Comparison of ENCODE assay signal across 9 cellular contexts in the genomic region with DNA sequence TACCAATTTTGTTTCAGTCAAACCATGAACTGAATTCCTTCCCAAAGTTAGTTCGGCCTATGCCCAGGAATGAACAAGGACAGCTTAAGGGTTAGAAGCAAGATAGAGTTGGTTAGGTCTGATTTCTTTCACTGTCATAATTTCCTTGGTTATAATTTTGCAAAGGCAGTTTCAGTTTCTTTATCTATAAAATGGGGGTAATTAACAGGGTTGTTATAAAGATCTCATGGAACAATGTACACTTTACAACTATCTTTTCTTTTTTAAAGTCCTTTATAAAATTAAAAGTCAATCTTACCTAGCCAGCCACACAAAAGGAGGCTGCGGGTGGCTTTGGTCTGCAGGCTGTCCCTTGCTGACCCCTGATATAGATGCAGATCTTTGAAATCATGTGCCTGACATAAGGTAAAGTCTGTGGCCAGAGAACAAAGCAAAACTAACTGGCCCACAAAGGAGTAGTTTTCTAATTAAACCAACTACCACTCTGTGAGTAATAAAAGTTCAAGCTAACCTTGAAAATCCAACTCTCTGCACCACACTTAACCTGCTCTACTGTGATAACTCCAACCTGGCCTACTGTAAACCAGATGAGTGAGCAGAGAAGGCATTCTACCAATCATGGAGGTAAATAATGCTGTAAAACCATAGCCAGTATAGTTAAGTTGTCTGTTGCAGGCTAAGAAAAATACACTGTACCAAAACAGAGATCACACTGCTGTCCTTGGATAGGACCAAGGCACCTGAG. TPM values are rescaled to one million over a fixed set of nuclear protein-coding genes. Genes with fewer than 3 reads are reported as not detected.
DNase-seq lines count a peak whose midpoint lies in the region; ATAC-seq and TF ChIP-seq lines count a peak whose summit lies in the region.
"Had no signal": no experiment of that assay in that cellular context is flagged by ENCODE, and none has a peak within 500 bp of the region (broad histone marks: within the 10 kb centered on the region; RNA-seq: fewer than 3 reads in every experiment).

No MANE protein-coding gene starts in this region.

- H3K4me1 ChIP-seq in Karpas-422 (ENCODE audit: low read length), result peaks cover 57% of the 10 kb centered on the region

- H3K9me3 Mint-ChIP-seq in CD14-positive monocyte (peaks cover 0 to 4% (median 0%) of the 10 kb centered on the region in 7 donors), MCF 10A (ENCODE audit: unreplicated experiment) (no peaks in the 10 kb centered on the region)
- H3K9me3 Mint-ChIP-seq in naive thymus-derived CD8-positive, alpha-beta T cell, result no peaks in the 10 kb centered on the region

- H3K27ac Mint-ChIP-seq in CD14-positive monocyte (peak overlapping the region in 5 of 7 donors; percentile 30 to 60 (median 54)), MCF 10A (ENCODE audit: low read depth, unreplicated experiment) (peak overlapping the region; percentile 40)
- peak overlapping the region; percentile 96 to 100 (median 98) for H3K27ac Mint-ChIP-seq in naive thymus-derived CD8-positive, alpha-beta T cell

- POLR2A ChIA-PET in MCF 10A (lab: Yijun Ruan, JAX), result interaction anchor here (1.0 to 2.1 kb wide), 7 partner anchors 11 to 455 kb away, joined by 3 to 7 read pairs (median 4); a partner anchor contains a TSS
- POLR2A ChIA-PET in naive thymus-derived CD8-positive, alpha-beta T cell (lab: Charles Lee), result interaction anchor here (0.9 to 9.4 kb wide), 6 partner anchors 8 to 50 kb away, joined by 3 to 365 read pairs (median 5); a partner anchor contains a TSS

- CTCF ChIA-PET in MCF 10A (lab: Yijun Ruan, JAX), result interaction anchor here (1.0 to 1.5 kb wide), 2 partner anchors 94 to 457 kb away, joined by 3 to 4 read pairs; no protein-coding TSS in a partner anchor

- H2AFZ ChIP-seq in Karpas-422 (ENCODE audit: low read length), result no peak overlapping the region

- no peak for ATAC-seq in naive thymus-derived CD8-positive, alpha-beta T cell

- H3K27me3 ChIP-seq in Karpas-422 (ENCODE audit: low read length) (no peaks in the 10 kb centered on the region), dorsolateral prefrontal cortex (peaks cover 0 to 2% (median 0%) of the 10 kb centered on the region in 45 donors)

- H3K4me2 ChIP-seq in Karpas-422 (ENCODE audit: low read depth, low read length, poor library complexity, severe bottlenecking), result no peak overlapping the region

- BruUV-seq in MCF 10A (replicated peaks; lab: Mats Ljungman, UMichigan), result no TSS peak

- TF ChIP-seq CTCF in CD14-positive monocyte (IDR thresholded peaks at IDR 0.05) (no peak), MCF 10A (IDR thresholded peaks at IDR 0.05; ENCODE audit: unreplicated experiment) (no peak), dorsolateral prefrontal cortex (IDR thresholded peaks at IDR 0.05 in 54 of 56, conservative IDR thresholded peaks at IDR 0.05 in 2 of 56; ENCODE audit: low read depth in 1 of 56, partially characterized antibody in 56 of 56) (no peak)

- H3K36me3 Mint-ChIP-seq in CD14-positive monocyte (peaks cover 6 to 8% of the 10 kb centered on the region in 2 donors), MCF 10A (ENCODE audit: insufficient read depth, unreplicated experiment) (peaks cover 81% of the 10 kb centered on the region)
- H3K36me3 Mint-ChIP-seq in naive thymus-derived CD8-positive, alpha-beta T cell, result peaks cover 0 to 46% (median 41%) of the 10 kb centered on the region in 3 donors

- no peaks in the 10 kb centered on the region for H3K9me2 ChIP-seq in Karpas-422 (replicated peaks; ENCODE audit: insufficient read depth, low read length)

- intact Hi-C loops in CD14-positive monocyte (cut with micrococcal nuclease) (loop anchor here (5.0 to 10.0 kb wide), 3 partner anchors 48 to 565 kb away; a partner anchor contains a TSS), MCF 10A (cut with micrococcal nuclease) (no loop called here), dorsolateral prefrontal cortex (cut with DNase I) (no loop called here)

- no peak overlapping the region for H3K4me3 ChIP-seq in Karpas-422 (ENCODE audit: low read length)
- no peak overlapping the region for H3K4me3 ChIP-seq in dorsolateral prefrontal cortex

- H3K27me3 Mint-ChIP-seq in CD14-positive monocyte (ENCODE audit: low read depth in 3 of 3) (peaks cover 13 to 24% (median 15%) of the 10 kb centered on the region in 3 donors), MCF 10A (ENCODE audit: insufficient read depth, unreplicated experiment) (no peaks in the 10 kb centered on the region)
- H3K27me3 Mint-ChIP-seq in naive thymus-derived CD8-positive, alpha-beta T cell, result no peaks in the 10 kb centered on the region

- H3K36me3 ChIP-seq in Karpas-422 (ENCODE audit: insufficient read depth, low read length), result peaks cover 28% of the 10 kb centered on the region; the same call in 1 of the 2 replicates

- H3K79me2 ChIP-seq in Karpas-422 (ENCODE audit: low read length), result peaks cover 94% of the 10 kb centered on the region

- H3K4me3 Mint-ChIP-seq in CD14-positive monocyte (peak overlapping the region in 1 of 2 donors; percentile 78), MCF 10A (ENCODE audit: unreplicated experiment) (no peak overlapping the region)
- H3K4me3 Mint-ChIP-seq in naive thymus-derived CD8-positive, alpha-beta T cell, result peak overlapping the region; percentile 69 to 87 (median 82)

- no peak overlapping the region for H3K9ac ChIP-seq in Karpas-422 (ENCODE audit: low read length)

- DNase-seq in CD14-positive monocyte (ENCODE audit: low spot score) (no peak), Karpas-422 (no peak), MCF 10A (ENCODE audit: unreplicated experiment) (no peak), dermis blood vessel endothelial cell (no peak), dorsolateral prefrontal cortex (no peak), HCEC 1CT (no peak), globus pallidus (ENCODE audit: low spot score) (no peak)
- peak in 2 of 10 donors; percentile 22 to 32 for DNase-seq in naive thymus-derived CD8-positive, alpha-beta T cell
- DNase-seq: occipital lobe had no signal

- H3K27ac ChIP-seq in Karpas-422 (ENCODE audit: low read length) (peak overlapping the region; percentile 23), dorsolateral prefrontal cortex (peak overlapping the region in 9 of 59 donors; percentile 5 to 58 (median 22))

- H3K4me1 Mint-ChIP-seq in CD14-positive monocyte (peaks cover 89% of the 10 kb centered on the region), MCF 10A (ENCODE audit: insufficient read depth, unreplicated experiment) (peaks cover 44% of the 10 kb centered on the region)
- H3K4me1 Mint-ChIP-seq in naive thymus-derived CD8-positive, alpha-beta T cell, result peaks cover 48 to 99% (median 94%) of the 10 kb centered on the region in 4 donors

- H3K9me3 ChIP-seq in Karpas-422 (ENCODE audit: low read length), result no peaks in the 10 kb centered on the region

- H4K20me1 ChIP-seq in Karpas-422 (ENCODE audit: insufficient read depth, low read depth, low read length), result no peaks in the 10 kb centered on the region

RNA-seq across cellular contexts. Expression of a gene that starts 49.5 kb away (rescaled TPM):
- 1 to 10 TPM; 1.6 to 1.9 TPM for polyA plus RNA-seq in CD14-positive monocyte
- total RNA-seq in Karpas-422 (2014; rRNA removed; shearing (Covaris generic); ENCODE audit: low replicate concordance), result 97.4 and 209 TPM in 2 replicates
- total RNA-seq in MCF 10A (2022), result 327 and 339 TPM in 2 replicates
- 100 to 1,000 TPM; 323 to 343 TPM for total RNA-seq in naive thymus-derived CD8-positive, alpha-beta T cell
- 100 to 1,000 TPM; 255 to 308 (median 264) TPM for polyA plus RNA-seq in naive thymus-derived CD8-positive, alpha-beta T cell
- total RNA-seq in dermis blood vessel endothelial cell, result 136 and 191 TPM in 2 replicates
- 100 to 1,000 TPM in 31 of 120 experiments, 10 to 100 TPM in 89; 59.0 to 128 (median 90.2) TPM for total RNA-seq in dorsolateral prefrontal cortex

Comparison
In these comparisons a context has a peak if more than half of its experiments do, and no peak if none do; other contexts are left out.
1. H3K27ac Mint-ChIP-seq: peak in every context shown above with its lines; median percentile 98 in naive thymus-derived CD8-positive, alpha-beta T cell; 54 in CD14-positive monocyte; 40 in MCF 10A.
2. intact Hi-C loops: an anchor here in CD14-positive monocyte (5.0 to 10.0 kb wide); none called in MCF 10A and dorsolateral prefrontal cortex.